ENCODE assay signal across 16 cellular contexts in the genomic region with DNA sequence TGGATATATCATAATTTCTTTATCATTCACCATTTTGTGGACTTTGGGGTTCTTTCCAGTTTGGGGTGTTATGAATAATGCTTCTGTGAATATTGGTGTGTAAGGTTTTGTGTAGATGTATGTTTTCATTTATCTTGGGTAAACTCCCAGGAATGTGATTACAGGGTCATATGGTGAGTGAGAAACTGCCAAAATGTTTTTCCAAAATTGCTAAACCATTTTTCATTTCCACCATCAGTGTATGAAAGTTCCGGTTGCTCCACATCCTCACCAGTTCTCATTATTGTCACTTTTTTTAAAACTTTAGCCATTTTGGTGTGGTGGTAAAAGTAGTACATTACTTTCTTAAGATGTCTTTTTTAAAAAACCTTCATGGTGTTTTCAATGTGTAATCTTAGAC.
"Had no signal": no experiment of that assay in that cellular context is flagged by ENCODE, and none has a peak within 500 bp of the region (broad histone marks: within the 10 kb centered on the region; RNA-seq: fewer than 3 reads in every experiment).

No MANE protein-coding gene starts in this region.

- H3K27ac ChIP-seq: gastrocnemius medialis, pancreas, prostate gland, right lobe of liver, suprapubic skin, thyroid gland had no signal

- H3K36me3 ChIP-seq: prostate gland had no signal

- H3K4me3 ChIP-seq: gastrocnemius medialis, pancreas, prostate gland, right lobe of liver, suprapubic skin, thyroid gland had no signal

- H3K9me3 ChIP-seq: gastrocnemius medialis, pancreas, prostate gland, right lobe of liver, suprapubic skin, thyroid gland had no signal

- DNase-seq: effector memory CD4-positive, alpha-beta T cell; gastrocnemius medialis; glutamatergic neuron; mesendoderm; naive B cell; occipital lobe; pancreas; right lobe of liver; stimulated activated CD4-positive, alpha-beta T cell treated with anti-CD3 and anti-CD28 coated beads, Interleukin-4, amount 100 ng/mL, for 1 hour; stimulated activated CD8-positive, alpha-beta memory T cell treated with anti-CD3 and anti-CD28 coated beads, Interleukin-4, amount 100 ng/mL, for 48 hours; stimulated activated naive CD8-positive, alpha-beta T cell treated with anti-CD3 and anti-CD28 coated beads, Interleukin-15, Interleukin-2, amounts not matched to agents 100 U/mL and 50 U/mL, for 24 hours; thyroid gland had no signal

- ATAC-seq: esophagus mucosa; gastrocnemius medialis; pancreas; right lobe of liver; stimulated activated effector memory CD8-positive, alpha-beta T cell treated with anti-CD3 and anti-CD28 coated beads, Interleukin-12 subunit alpha, Interleukin-12 subunit beta, amount 100 ng/mL, for 72 hours; stimulated activated naive CD8-positive, alpha-beta T cell treated with anti-CD3 and anti-CD28 coated beads, Interleukin-15, Interleukin-2, amounts not matched to agents 100 U/mL and 50 U/mL, for 24 hours had no signal

- H3K27me3 ChIP-seq: gastrocnemius medialis, pancreas, right lobe of liver, suprapubic skin, thyroid gland had no signal

- H3K4me1 ChIP-seq: gastrocnemius medialis, pancreas, prostate gland, right lobe of liver, suprapubic skin, thyroid gland had no signal
